ENCODE assay signal across 8 cellular contexts in the genomic region with DNA sequence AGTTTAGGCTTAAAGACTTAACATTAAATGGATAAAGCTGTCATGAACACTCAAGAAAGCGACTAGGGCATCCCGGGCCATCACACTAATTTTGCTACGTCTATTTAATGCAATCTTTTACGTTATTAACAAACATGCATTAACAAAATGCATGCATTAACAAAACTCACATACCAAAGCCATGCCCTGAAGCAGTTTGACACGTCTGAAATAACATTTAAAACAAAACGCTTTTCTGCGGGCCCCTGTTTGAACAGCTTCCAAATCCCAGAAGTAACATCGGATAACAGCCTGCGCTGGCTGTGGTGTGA. TPM values are rescaled to one million over a fixed set of nuclear protein-coding genes. Genes with fewer than 3 reads are reported as not detected.
DNase-seq lines count a peak whose midpoint lies in the region; ATAC-seq and TF ChIP-seq lines count a peak whose summit lies in the region.

No MANE protein-coding gene starts in this region.

- TF ChIP-seq RAD21 in SK-N-SH (IDR thresholded peaks at IDR 0.05; ENCODE audit: low read length), result no peak

- H3K27ac ChIP-seq in SK-N-SH (ENCODE audit: low read depth in 2 of 2, low read length in 1 of 2), result peak overlapping the region in 1 of 2 experiments; percentile 38; a peak in 1 of 4 replicates

- H3K4me3 Mint-ChIP-seq in activated T-helper 1 cell treated with anti-CD3 and anti-CD28 coated beads, Interleukin-12 subunit alpha, Interleukin-12 subunit beta, Interleukin-2, Interleukin-4 antibody, amounts not matched to agents 30 ng/mL and 10 ng/mL and 1 ng/mL, durations not matched to agents 14 hours and 24 hours and 36 hours, result peak overlapping the region; percentile 91
- H3K4me3 Mint-ChIP-seq in stimulated activated naive B cell treated with anti-CD40 and anti-IgM and Interleukin-4, amounts not matched to agents 10 μg/mL and 1 μg/mL and 100 μg/mL, for 72 hours, result peak overlapping the region; percentile 93 to 96

- H3K9me3 ChIP-seq in SK-N-SH, result no peaks in the 10 kb centered on the region
- no peaks in the 10 kb centered on the region for H3K9me3 ChIP-seq in iPS-15b (ENCODE audit: control insufficient read depth, insufficient read depth, low read length)

- intact Hi-C loops in activated T-helper 1 cell treated with anti-CD3 and anti-CD28 coated beads, Interleukin-12 subunit alpha, Interleukin-12 subunit beta, Interleukin-2, Interleukin-4 antibody, amounts not matched to agents 30 ng/mL and 10 ng/mL and 1 ng/mL, durations not matched to agents 14 hours and 24 hours and 36 hours (cut with micrococcal nuclease), result loop anchor here (1.0 to 10.0 kb wide), 3 partner anchors 25 to 401 kb away; no protein-coding TSS in a partner anchor

- H3K9ac ChIP-seq in SK-N-SH (peak overlapping the region; percentile 69), iPS-15b (ENCODE audit: low read depth, low read length) (peak overlapping the region; percentile 30)

- DNase-seq in SK-N-SH (no peak), NCI-H1092 (lab: John Stamatoyannopoulos, UW) (no peak), NCI-H748 (lab: John Stamatoyannopoulos, UW; ENCODE audit: unreplicated experiment) (no peak)
- DNase-seq in activated T-helper 1 cell treated with anti-CD3 and anti-CD28 coated beads, Interleukin-12 subunit alpha, Interleukin-12 subunit beta, Interleukin-2, Interleukin-4 antibody, amounts not matched to agents 30 ng/mL and 10 ng/mL and 1 ng/mL, durations not matched to agents 14 hours and 24 hours and 36 hours (ENCODE audit: low spot score), result no peak
- DNase-seq in stimulated activated naive B cell treated with anti-CD40 and anti-IgM and Interleukin-4, amounts not matched to agents 10 μg/mL and 1 μg/mL and 100 μg/mL, for 72 hours, result no peak

- peak overlapping the region; percentile 89 for H3K27ac Mint-ChIP-seq in activated T-helper 1 cell treated with anti-CD3 and anti-CD28 coated beads, Interleukin-12 subunit alpha, Interleukin-12 subunit beta, Interleukin-2, Interleukin-4 antibody, amounts not matched to agents 30 ng/mL and 10 ng/mL and 1 ng/mL, durations not matched to agents 14 hours and 24 hours and 36 hours
- H3K27ac Mint-ChIP-seq in stimulated activated naive B cell treated with anti-CD40 and anti-IgM and Interleukin-4, amounts not matched to agents 10 μg/mL and 1 μg/mL and 100 μg/mL, for 72 hours, result peak overlapping the region; percentile 94

- peak overlapping the region; percentile 87 for H3K4me2 ChIP-seq in SK-N-SH

- peaks cover 14% of the 10 kb centered on the region for H3K4me1 Mint-ChIP-seq in activated T-helper 1 cell treated with anti-CD3 and anti-CD28 coated beads, Interleukin-12 subunit alpha, Interleukin-12 subunit beta, Interleukin-2, Interleukin-4 antibody, amounts not matched to agents 30 ng/mL and 10 ng/mL and 1 ng/mL, durations not matched to agents 14 hours and 24 hours and 36 hours (ENCODE audit: low read depth)
- H3K4me1 Mint-ChIP-seq in stimulated activated naive B cell treated with anti-CD40 and anti-IgM and Interleukin-4, amounts not matched to agents 10 μg/mL and 1 μg/mL and 100 μg/mL, for 72 hours, result peaks cover 15 to 16% of the 10 kb centered on the region in 2 donors

- no peak for TF ChIP-seq CTCF in SK-N-SH (IDR thresholded peaks at IDR 0.05)

- H3K79me2 ChIP-seq in SK-N-SH (ENCODE audit: insufficient read depth), result peaks cover 12% of the 10 kb centered on the region; the same call in 1 of the 2 replicates

- peak overlapping the region; percentile 86 for H2AFZ ChIP-seq in SK-N-SH (ENCODE audit: low read depth)

- CTCF ChIA-PET in SK-N-SH (lab: Yijun Ruan, JAX), result interaction anchor here (0.6 to 3.0 kb wide), 4 partner anchors 12 to 137 kb away, joined by 3 to 16 read pairs (median 4); no protein-coding TSS in a partner anchor

- TF ChIP-seq EP300 in SK-N-SH (IDR thresholded peaks at IDR 0.05; ENCODE audit: borderline replicate concordance in 1 of 2, low read depth in 1 of 2, low read length in 1 of 2), result no peak

- ATAC-seq in SK-N-SH treated with all-trans-retinoic acid at 6 μM for 48 hours (no peak), GM19397 (IDR thresholded peaks at IDR 0.05; ENCODE audit: unreplicated experiment) (no peak)
- ATAC-seq in stimulated activated naive B cell treated with anti-CD40 and anti-IgM and Interleukin-4, amounts not matched to agents 10 μg/mL and 1 μg/mL and 100 μg/mL, for 72 hours (replicated peaks), result no peak

- H3K36me3 Mint-ChIP-seq in activated T-helper 1 cell treated with anti-CD3 and anti-CD28 coated beads, Interleukin-12 subunit alpha, Interleukin-12 subunit beta, Interleukin-2, Interleukin-4 antibody, amounts not matched to agents 30 ng/mL and 10 ng/mL and 1 ng/mL, durations not matched to agents 14 hours and 24 hours and 36 hours (ENCODE audit: low read depth), result no peaks in the 10 kb centered on the region
- H3K36me3 Mint-ChIP-seq in stimulated activated naive B cell treated with anti-CD40 and anti-IgM and Interleukin-4, amounts not matched to agents 10 μg/mL and 1 μg/mL and 100 μg/mL, for 72 hours, result peaks cover 0 to 4% of the 10 kb centered on the region in 2 donors

- POLR2A ChIA-PET in SK-N-SH (lab: Yijun Ruan, JAX), result no interaction called here

- peaks cover 11% of the 10 kb centered on the region for H3F3A ChIP-seq in SK-N-SH (replicated peaks; ENCODE audit: insufficient read depth)

- H4K20me1 ChIP-seq in SK-N-SH (ENCODE audit: insufficient read depth), result no peaks in the 10 kb centered on the region

- H3K27me3 ChIP-seq in SK-N-SH (ENCODE audit: insufficient read depth), result no peaks in the 10 kb centered on the region
- H3K27me3 ChIP-seq in iPS-15b (ENCODE audit: control insufficient read depth, insufficient read depth, low read length), result no peaks in the 10 kb centered on the region

- WGBS in SK-N-SH (ENCODE audit: low lambda C conversion rate), result 14% methylated on average over 9 of the region's 9 CpGs

- peaks cover 7 to 13% of the 10 kb centered on the region in 2 experiments; a peak in 3 of 4 replicates for H3K4me1 ChIP-seq in SK-N-SH (ENCODE audit: control insufficient read depth in 1 of 2, insufficient read depth in 2 of 2, low read depth in 1 of 2, low read length in 1 of 2)
- H3K4me1 ChIP-seq in iPS-15b (ENCODE audit: control insufficient read depth, insufficient read depth, low read length), result peaks cover 16% of the 10 kb centered on the region

- H3K4me3 ChIP-seq in SK-N-SH (ENCODE audit: low read depth in 2 of 2, low read length in 1 of 2) (peak overlapping the region; percentile 56 to 75), iPS-15b (ENCODE audit: low read depth, low read length) (peak overlapping the region; percentile 85)

- peaks cover 50% of the 10 kb centered on the region for H3K27me3 Mint-ChIP-seq in activated T-helper 1 cell treated with anti-CD3 and anti-CD28 coated beads, Interleukin-12 subunit alpha, Interleukin-12 subunit beta, Interleukin-2, Interleukin-4 antibody, amounts not matched to agents 30 ng/mL and 10 ng/mL and 1 ng/mL, durations not matched to agents 14 hours and 24 hours and 36 hours (ENCODE audit: insufficient read depth)
- peaks cover 18 to 21% of the 10 kb centered on the region in 2 donors for H3K27me3 Mint-ChIP-seq in stimulated activated naive B cell treated with anti-CD40 and anti-IgM and Interleukin-4, amounts not matched to agents 10 μg/mL and 1 μg/mL and 100 μg/mL, for 72 hours

- no peaks in the 10 kb centered on the region for H3K9me3 Mint-ChIP-seq in activated T-helper 1 cell treated with anti-CD3 and anti-CD28 coated beads, Interleukin-12 subunit alpha, Interleukin-12 subunit beta, Interleukin-2, Interleukin-4 antibody, amounts not matched to agents 30 ng/mL and 10 ng/mL and 1 ng/mL, durations not matched to agents 14 hours and 24 hours and 36 hours
- no peaks in the 10 kb centered on the region for H3K9me3 Mint-ChIP-seq in stimulated activated naive B cell treated with anti-CD40 and anti-IgM and Interleukin-4, amounts not matched to agents 10 μg/mL and 1 μg/mL and 100 μg/mL, for 72 hours

- no peaks in the 10 kb centered on the region for H3K36me3 ChIP-seq in SK-N-SH (replicated peaks in 1 of 2; ENCODE audit: control insufficient read depth in 1 of 2, insufficient read depth in 2 of 2, low read length in 1 of 2)
- H3K36me3 ChIP-seq in iPS-15b (ENCODE audit: control insufficient read depth, insufficient read depth, low read length), result no peaks in the 10 kb centered on the region

- no peaks in the 10 kb centered on the region for H3K9me2 ChIP-seq in SK-N-SH

TF ChIP-seq in SK-N-SH, 30 proteins besides CTCF, POLR2A, EP300 and RAD21:
- TF ChIP-seq MXI1 (IDR thresholded peaks at IDR 0.05; ENCODE audit: low read depth, low read length), result 0 out of 2 replicates have a peak, but pooled peaks have one; percentile 44
- no peak for TF ChIP-seq ELF1 (IDR thresholded peaks at IDR 0.05)
- TF ChIP-seq, protein P1, sequence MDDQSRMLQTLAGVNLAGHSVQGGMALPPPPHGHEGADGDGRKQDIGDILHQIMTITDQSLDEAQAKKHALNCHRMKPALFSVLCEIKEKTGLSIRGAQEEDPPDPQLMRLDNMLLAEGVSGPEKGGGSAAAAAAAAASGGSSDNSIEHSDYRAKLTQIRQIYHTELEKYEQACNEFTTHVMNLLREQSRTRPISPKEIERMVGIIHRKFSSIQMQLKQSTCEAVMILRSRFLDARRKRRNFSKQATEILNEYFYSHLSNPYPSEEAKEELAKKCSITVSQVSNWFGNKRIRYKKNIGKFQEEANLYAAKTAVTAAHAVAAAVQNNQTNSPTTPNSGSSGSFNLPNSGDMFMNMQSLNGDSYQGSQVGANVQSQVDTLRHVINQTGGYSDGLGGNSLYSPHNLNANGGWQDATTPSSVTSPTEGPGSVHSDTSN (IDR thresholded peaks at IDR 0.05), result no peak

RNA-seq across cellular contexts. Expression of a gene that starts 0.5 kb away (rescaled TPM):
- polyA plus RNA-seq in SK-N-SH (2012; rRNA removed), result 2.8 and 3.1 TPM in 2 replicates
- polyA plus RNA-seq in SK-N-SH (2012; cell fraction: cytosol; rRNA removed), result 6.0 and 7.1 TPM in 2 replicates
- polyA plus RNA-seq in SK-N-SH (2012; cell fraction: nucleus; rRNA removed), result 2.9 and 4.8 TPM in 2 replicates
- total RNA-seq in activated T-helper 1 cell treated with anti-CD3 and anti-CD28 coated beads, Interleukin-12 subunit alpha, Interleukin-12 subunit beta, Interleukin-2, Interleukin-4 antibody, amounts not matched to agents 30 ng/mL and 10 ng/mL and 1 ng/mL, durations not matched to agents 14 hours and 24 hours and 36 hours, result 1.8 and 3.0 TPM in 2 replicates
